9 cellular contexts compared by ENCODE assay signal in the genomic region with DNA sequence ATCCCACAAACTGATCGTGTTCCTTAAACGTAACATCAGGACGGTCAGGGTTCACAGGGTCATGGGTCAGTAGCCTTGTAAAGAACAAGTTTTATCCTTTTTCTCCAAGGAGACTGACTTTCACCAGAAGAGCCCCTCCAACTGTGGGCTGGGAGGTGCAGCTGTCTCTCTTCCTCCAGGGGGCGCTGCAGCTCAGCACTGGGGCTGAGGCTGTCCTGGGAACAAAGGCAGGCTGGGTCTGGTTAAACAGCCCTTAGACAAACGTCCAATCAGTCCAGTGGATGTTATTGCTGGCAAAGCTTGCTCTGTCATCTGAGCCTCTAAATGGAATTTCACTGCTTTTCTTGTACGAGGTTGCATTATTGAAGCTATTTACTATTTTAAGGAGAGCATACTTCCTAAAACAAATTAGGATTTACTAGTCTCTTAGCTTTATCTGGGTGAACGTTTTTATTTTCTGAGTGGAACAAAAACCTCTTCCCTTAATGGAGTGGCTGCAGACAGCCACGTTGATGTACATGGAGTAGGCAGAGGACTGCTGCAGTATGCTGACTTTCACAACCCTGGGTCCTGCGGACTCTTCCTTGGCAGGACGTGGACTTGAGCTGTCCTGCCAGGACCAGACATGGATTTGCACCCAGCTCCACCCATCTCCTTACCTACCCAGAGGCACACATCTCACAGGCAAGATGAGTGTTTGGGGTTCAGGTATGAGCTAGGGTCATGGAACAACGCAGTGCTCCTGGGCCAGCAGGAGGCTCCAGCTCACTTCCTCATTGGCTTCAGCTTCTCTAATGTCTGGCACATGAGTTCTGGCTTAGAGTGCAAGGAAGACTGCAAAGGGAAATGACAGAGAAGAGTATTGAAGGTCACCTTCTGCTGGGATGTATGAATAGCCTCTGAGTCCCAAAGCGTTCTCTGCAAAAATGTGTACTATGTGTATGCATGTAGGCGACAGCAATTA. TPM values are rescaled to one million over a fixed set of nuclear protein-coding genes. Genes with fewer than 3 reads are reported as not detected.
DNase-seq lines count a peak whose midpoint lies in the region; ATAC-seq and TF ChIP-seq lines count a peak whose summit lies in the region.
"Had no signal": no experiment of that assay in that cellular context is flagged by ENCODE, and none has a peak within 500 bp of the region (broad histone marks: within the 10 kb centered on the region; RNA-seq: fewer than 3 reads in every experiment).

No MANE protein-coding gene starts in this region.

- peaks cover 23 to 44% (median 32%) of the 10 kb centered on the region in 5 donors for H3K36me3 Mint-ChIP-seq in naive thymus-derived CD4-positive, alpha-beta T cell
- H3K36me3 Mint-ChIP-seq in stimulated activated naive B cell treated with anti-CD40 and anti-IgM and Interleukin-4, amounts not matched to agents 10 μg/mL and 1 μg/mL and 100 μg/mL, for 72 hours, result peaks cover 45 to 63% of the 10 kb centered on the region in 2 donors

- H3K27me3 Mint-ChIP-seq in naive thymus-derived CD4-positive, alpha-beta T cell, result no peaks in the 10 kb centered on the region
- no peaks in the 10 kb centered on the region for H3K27me3 Mint-ChIP-seq in stimulated activated naive B cell treated with anti-CD40 and anti-IgM and Interleukin-4, amounts not matched to agents 10 μg/mL and 1 μg/mL and 100 μg/mL, for 72 hours
- H3K27me3 Mint-ChIP-seq: stimulated activated naive CD8-positive, alpha-beta T cell treated with anti-CD3 and anti-CD28 coated beads, Interleukin-15, Interleukin-2, amounts not matched to agents 100 ng/mL and 50 ng/mL, for 24 hours had no signal

- TF ChIP-seq CTCF in AG09319 (IDR thresholded peaks at IDR 0.05; ENCODE audit: low read depth, low read length), result peak; percentile 99
- TF ChIP-seq CTCF in epithelial cell of proximal tubule (conservative IDR thresholded peaks at IDR 0.05; ENCODE audit: low read depth, low read length), result peak; percentile 99

- peaks cover 0 to 1% of the 10 kb centered on the region in 2 donors for H3K4me1 ChIP-seq in naive thymus-derived CD4-positive, alpha-beta T cell (ENCODE audit: control insufficient read depth in 2 of 2, insufficient read depth in 2 of 2, low read length in 2 of 2)

- no peaks in the 10 kb centered on the region for H3K9me3 Mint-ChIP-seq in naive thymus-derived CD4-positive, alpha-beta T cell
- H3K9me3 Mint-ChIP-seq in stimulated activated naive B cell treated with anti-CD40 and anti-IgM and Interleukin-4, amounts not matched to agents 10 μg/mL and 1 μg/mL and 100 μg/mL, for 72 hours, result no peaks in the 10 kb centered on the region
- H3K9me3 Mint-ChIP-seq: stimulated activated naive CD8-positive, alpha-beta T cell treated with anti-CD3 and anti-CD28 coated beads, Interleukin-15, Interleukin-2, amounts not matched to agents 100 ng/mL and 50 ng/mL, for 24 hours had no signal

- H3K27ac ChIP-seq in naive thymus-derived CD4-positive, alpha-beta T cell (ENCODE audit: low read depth, low read length), result no peak overlapping the region

- intact Hi-C loops in naive thymus-derived CD4-positive, alpha-beta T cell (cut with micrococcal nuclease), result loop anchor here in 1 of 2 donors (1.0 kb wide), 1 partner anchor 12 kb away; no protein-coding TSS in a partner anchor

- H3K27me3 ChIP-seq in naive thymus-derived CD4-positive, alpha-beta T cell (ENCODE audit: control insufficient read depth in 2 of 2, insufficient read depth in 2 of 2, low read length in 2 of 2), result no peaks in the 10 kb centered on the region

- H3K36me3 ChIP-seq in naive thymus-derived CD4-positive, alpha-beta T cell (ENCODE audit: control insufficient read depth in 2 of 3, insufficient read depth in 3 of 3, low read length in 3 of 3), result peaks cover 22 to 83% (median 26%) of the 10 kb centered on the region in 3 experiments

- H3K4me3 ChIP-seq in epithelial cell of proximal tubule (ENCODE audit: low read depth, low read length), result no peak overlapping the region
- no peak overlapping the region for H3K4me3 ChIP-seq in naive thymus-derived CD4-positive, alpha-beta T cell (ENCODE audit: low read length)

- ATAC-seq in naive thymus-derived CD4-positive, alpha-beta T cell, result peak; percentile 90
- ATAC-seq in stimulated activated naive B cell treated with anti-CD40 and anti-IgM and Interleukin-4, amounts not matched to agents 10 μg/mL and 1 μg/mL and 100 μg/mL, for 72 hours (replicated peaks), result peak; percentile 87 to 90

- H3K4me1 Mint-ChIP-seq in naive thymus-derived CD4-positive, alpha-beta T cell, result peaks cover 11 to 28% (median 17%) of the 10 kb centered on the region in 7 donors
- H3K4me1 Mint-ChIP-seq in stimulated activated naive B cell treated with anti-CD40 and anti-IgM and Interleukin-4, amounts not matched to agents 10 μg/mL and 1 μg/mL and 100 μg/mL, for 72 hours, result peaks cover 20 to 36% of the 10 kb centered on the region in 2 donors

- H3K4me3 Mint-ChIP-seq in naive thymus-derived CD4-positive, alpha-beta T cell, result no peak overlapping the region
- H3K4me3 Mint-ChIP-seq in stimulated activated naive B cell treated with anti-CD40 and anti-IgM and Interleukin-4, amounts not matched to agents 10 μg/mL and 1 μg/mL and 100 μg/mL, for 72 hours, result no peak overlapping the region
- H3K4me3 Mint-ChIP-seq: stimulated activated naive CD8-positive, alpha-beta T cell treated with anti-CD3 and anti-CD28 coated beads, Interleukin-15, Interleukin-2, amounts not matched to agents 100 ng/mL and 50 ng/mL, for 24 hours had no signal

- CTCF ChIA-PET in naive thymus-derived CD4-positive, alpha-beta T cell (lab: Charles Lee), result interaction anchor here (0.6 to 2.1 kb wide), 15 partner anchors 8 to 345 kb away, joined by 3 to 11 read pairs (median 5); partner anchors contain the start of gene EXOSC2

- peak overlapping the region in 2 of 9 donors; percentile 12 to 48 for H3K27ac Mint-ChIP-seq in naive thymus-derived CD4-positive, alpha-beta T cell
- H3K27ac Mint-ChIP-seq in stimulated activated naive B cell treated with anti-CD40 and anti-IgM and Interleukin-4, amounts not matched to agents 10 μg/mL and 1 μg/mL and 100 μg/mL, for 72 hours, result no peak overlapping the region
- H3K27ac Mint-ChIP-seq: stimulated activated naive CD8-positive, alpha-beta T cell treated with anti-CD3 and anti-CD28 coated beads, Interleukin-15, Interleukin-2, amounts not matched to agents 100 ng/mL and 50 ng/mL, for 24 hours had no signal

- DNase-seq in AG09319 (ENCODE audit: extremely low read depth, low read depth) (peak; percentile 77), HCEC 1CT (peak; percentile 62), NCI-H82 treated with DMSO at 0.1 percent for 48 hours (lab: John Stamatoyannopoulos, UW; ENCODE audit: unreplicated experiment) (peak; percentile 2), activated T-cell treated with anti-CD3 and anti-CD28 coated beads for 1 hour (ENCODE audit: low read depth) (peak; percentile 76), epithelial cell of proximal tubule (ENCODE audit: low read depth) (no peak), mesenteric fat pad (ENCODE audit: low spot score) (no peak)
- peak; percentile 36 to 76 (median 63) for DNase-seq in naive thymus-derived CD4-positive, alpha-beta T cell
- no peak for DNase-seq in stimulated activated naive B cell treated with anti-CD40 and anti-IgM and Interleukin-4, amounts not matched to agents 10 μg/mL and 1 μg/mL and 100 μg/mL, for 72 hours

- POLR2A ChIA-PET in naive thymus-derived CD4-positive, alpha-beta T cell (lab: Charles Lee), result interaction anchor here (1.3 to 2.5 kb wide), 2 partner anchors 8 to 12 kb away, joined by 3 to 7 read pairs; partner anchors contain the start of gene EXOSC2

- no peaks in the 10 kb centered on the region for H3K9me3 ChIP-seq in naive thymus-derived CD4-positive, alpha-beta T cell (ENCODE audit: control insufficient read depth in 2 of 3, low read length in 3 of 3)

RNA-seq across cellular contexts. Expression of gene EXOSC2, which starts 7.8 kb away (rescaled TPM):
- total RNA-seq in epithelial cell of proximal tubule (22.4 and 60.8 TPM in 2 replicates), mesenteric fat pad (21.2 TPM)
- total RNA-seq in naive thymus-derived CD4-positive, alpha-beta T cell, result 10 to 100 TPM; 44.2 to 60.7 (median 59.5) TPM
- polyA plus RNA-seq in naive thymus-derived CD4-positive, alpha-beta T cell, result 10 to 100 TPM; 31.4 to 39.9 TPM

RNA-seq across cellular contexts. Expression of gene PRDM12, which starts 36.9 kb away (rescaled TPM):
- not detected in 2 replicates for total RNA-seq in epithelial cell of proximal tubule
- not detected for total RNA-seq in naive thymus-derived CD4-positive, alpha-beta T cell
- under 1 TPM in 1 of 2 donors, not detected in 1; 0.07 TPM for polyA plus RNA-seq in naive thymus-derived CD4-positive, alpha-beta T cell
- total RNA-seq in mesenteric fat pad, result not detected

Comparison
In these comparisons a context has a peak if more than half of its experiments do, and no peak if none do; other contexts are left out.
1. DNase-seq: peak in AG09319 (single experiment), HCEC 1CT (single experiment), NCI-H82 treated with DMSO at 0.1 percent for 48 hours (single experiment), activated T-cell treated with anti-CD3 and anti-CD28 coated beads for 1 hour (single experiment) and naive thymus-derived CD4-positive, alpha-beta T cell (9 of 9); none in epithelial cell of proximal tubule (single experiment), stimulated activated naive B cell treated with anti-CD40 and anti-IgM and Interleukin-4, amounts not matched to agents 10 μg/mL and 1 μg/mL and 100 μg/mL, for 72 hours (single experiment) and mesenteric fat pad (single experiment).